In the genomic region with DNA sequence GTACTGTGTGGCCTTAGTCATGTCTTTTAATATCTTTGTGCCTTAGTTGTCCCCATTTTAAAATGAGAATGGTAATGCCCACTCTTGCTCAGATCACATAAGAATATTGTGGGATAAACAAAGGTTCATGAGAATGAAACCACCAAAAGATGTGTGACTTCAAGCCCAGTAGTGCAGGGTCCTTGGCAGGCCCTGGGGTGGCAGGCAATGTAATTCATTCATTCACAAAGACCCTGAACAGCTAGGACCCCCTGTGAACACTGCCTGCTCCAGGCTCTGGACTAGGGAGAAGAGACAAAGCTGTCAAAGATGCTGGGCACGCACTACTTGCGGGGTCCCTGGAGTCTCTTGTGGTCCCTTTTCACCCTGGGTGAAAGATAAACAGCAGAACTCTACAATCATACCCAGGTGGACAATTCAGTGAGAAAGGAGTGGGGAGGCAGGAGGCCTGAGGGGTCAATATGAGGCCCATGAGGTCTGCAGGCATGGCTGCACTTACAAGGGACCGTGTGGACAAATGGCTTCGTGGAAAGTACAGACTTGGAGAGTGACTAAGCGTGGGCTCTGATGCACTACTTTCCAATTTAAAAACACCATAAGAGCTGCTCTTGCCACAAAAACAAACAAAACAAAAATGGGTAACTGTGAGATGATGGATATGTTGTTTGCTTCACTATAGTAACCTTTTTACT, we compare ENCODE assay signal across 11 cellular contexts.
DNase-seq lines count a peak whose midpoint lies in the region; ATAC-seq and TF ChIP-seq lines count a peak whose summit lies in the region.
"Had no signal": no experiment of that assay in that cellular context is flagged by ENCODE, and none has a peak within 500 bp of the region (broad histone marks: within the 10 kb centered on the region; RNA-seq: fewer than 3 reads in every experiment).

No MANE protein-coding gene starts in this region.

- H2BK15ac ChIP-seq in IMR-90 (ENCODE audit: low read depth, low read length): no peak overlapping the region

- H3K27ac Mint-ChIP-seq in activated B cell treated with CpG ODN at 0.5 μM for 24 hours (no peak overlapping the region), endodermal cell (peak overlapping the region; percentile 32)

- POLR2A ChIA-PET in IMR-90 (lab: Charles Lee; ENCODE audit: unreplicated experiment) (no interaction called here), activated B cell treated with CpG ODN at 0.5 μM for 24 hours (lab: Charles Lee) (no interaction called here)

- H3K4me3 Mint-ChIP-seq in activated B cell treated with CpG ODN at 0.5 μM for 24 hours: no peak overlapping the region
- no peak overlapping the region for H3K4me3 Mint-ChIP-seq in endodermal cell

- no peak overlapping the region for H3K14ac ChIP-seq in IMR-90 (replicated peaks; ENCODE audit: low read depth, low read length)

- H3K4me3 ChIP-seq in IMR-90 (ENCODE audit: insufficient read depth, low read depth, low read length): no peak overlapping the region
- no peak overlapping the region for H3K4me3 ChIP-seq in endodermal cell (ENCODE audit: low read length)
- H3K4me3 ChIP-seq in spleen: no peak overlapping the region
- no peak overlapping the region for H3K4me3 ChIP-seq in colonic mucosa

- H3K79me1 ChIP-seq in IMR-90 (ENCODE audit: low read depth in 1 of 2, low read length in 2 of 2): peaks cover 28 to 61% of the 10 kb centered on the region in 2 experiments

- H3K27me3 Mint-ChIP-seq in activated B cell treated with CpG ODN at 0.5 μM for 24 hours (no peaks in the 10 kb centered on the region), endodermal cell (ENCODE audit: insufficient read depth) (no peaks in the 10 kb centered on the region)

- in situ Hi-C loops in IMR-90 (cut with MboI; ENCODE audit: low sequenced_read_pairs): no loop called here

- ATAC-seq in IMR-90 (ENCODE audit: low read depth) (no peak), activated B cell treated with CpG ODN at 0.5 μM for 24 hours (ENCODE audit: low read depth) (no peak), GM18873 (IDR thresholded peaks at IDR 0.05; ENCODE audit: low FRiP score, unreplicated experiment) (no peak)

- H3K4me1 ChIP-seq in IMR-90 (ENCODE audit: control insufficient read depth, insufficient read depth, low read length): peaks cover 10% of the 10 kb centered on the region
- peaks cover 2% of the 10 kb centered on the region for H3K4me1 ChIP-seq in endodermal cell (ENCODE audit: control insufficient read depth, insufficient read depth, low read length)
- H3K4me1 ChIP-seq in spleen: peaks cover 0 to 33% (median 12%) of the 10 kb centered on the region in 6 donors
- H3K4me1 ChIP-seq in colonic mucosa: peaks cover 5% of the 10 kb centered on the region

- H3K9me3 ChIP-seq in IMR-90 (ENCODE audit: control insufficient read depth, insufficient read depth, low read length) (no peaks in the 10 kb centered on the region), endodermal cell (ENCODE audit: control insufficient read depth, low read length) (no peaks in the 10 kb centered on the region), spleen (no peaks in the 10 kb centered on the region), colonic mucosa (no peaks in the 10 kb centered on the region)

- H2AFZ ChIP-seq in IMR-90 (replicated peaks; ENCODE audit: low read length, poor library complexity): no peak overlapping the region

- no peak for TF ChIP-seq CTCF in IMR-90 (conservative IDR thresholded peaks at IDR 0.05; ENCODE audit: low read depth, low read length)
- TF ChIP-seq CTCF in activated B cell treated with CpG ODN at 0.5 μM for 24 hours (IDR thresholded peaks at IDR 0.05): no peak
- TF ChIP-seq CTCF in endodermal cell (conservative IDR thresholded peaks at IDR 0.05): no peak
- TF ChIP-seq CTCF in spleen (IDR thresholded peaks at IDR 0.05 in 8 of 11, conservative IDR thresholded peaks at IDR 0.05 in 3 of 11): no peak
- no peak for TF ChIP-seq CTCF in colonic mucosa (IDR thresholded peaks at IDR 0.05)

- H3K4me1 Mint-ChIP-seq in activated B cell treated with CpG ODN at 0.5 μM for 24 hours: peaks cover 39% of the 10 kb centered on the region
- H3K4me1 Mint-ChIP-seq in endodermal cell: peaks cover 15% of the 10 kb centered on the region

- H4K91ac ChIP-seq in IMR-90 (ENCODE audit: insufficient read depth, low read depth, low read length): no peak overlapping the region

- H2BK20ac ChIP-seq in IMR-90 (ENCODE audit: low read depth, low read length): no peak overlapping the region

- H3K9ac ChIP-seq in IMR-90 (ENCODE audit: low read depth, low read length) (no peak overlapping the region), endodermal cell (ENCODE audit: extremely low read depth, low read length, poor library complexity, severe bottlenecking) (no peak overlapping the region), colonic mucosa (ENCODE audit: low read depth in 2 of 2, low read length in 2 of 2) (no peak overlapping the region)

- no peak overlapping the region; the same call in 1 of the 2 replicates for H2BK120ac ChIP-seq in IMR-90 (ENCODE audit: low read depth, low read length)

- H3K36me3 Mint-ChIP-seq in activated B cell treated with CpG ODN at 0.5 μM for 24 hours (ENCODE audit: low read depth) (no peaks in the 10 kb centered on the region), endodermal cell (ENCODE audit: low read depth) (peaks cover 10% of the 10 kb centered on the region)

- CTCF ChIA-PET in IMR-90 (lab: Yijun Ruan, JAX) (interaction anchor here (1.0 kb wide), 1 partner anchor 37 kb away, joined by 3 read pairs; no protein-coding TSS in a partner anchor), activated B cell treated with CpG ODN at 0.5 μM for 24 hours (lab: Charles Lee) (no interaction called here)

- BruUV-seq in IMR-90 (replicated peaks; lab: Mats Ljungman, UMichigan): no TSS peak

- no peak overlapping the region for H3K4me2 ChIP-seq in IMR-90 (ENCODE audit: low read depth, low read length)

- H3K27me3 ChIP-seq in IMR-90 (ENCODE audit: control insufficient read depth, insufficient read depth, low read length) (no peaks in the 10 kb centered on the region), endodermal cell (ENCODE audit: control insufficient read depth, insufficient read depth, low read length, poor library complexity, severe bottlenecking) (no peaks in the 10 kb centered on the region), spleen (replicated peaks in 1 of 7) (no peaks in the 10 kb centered on the region), colonic mucosa (no peaks in the 10 kb centered on the region)

- no peaks in the 10 kb centered on the region for H3K9me3 Mint-ChIP-seq in activated B cell treated with CpG ODN at 0.5 μM for 24 hours
- no peaks in the 10 kb centered on the region for H3K9me3 Mint-ChIP-seq in endodermal cell

- dilution Hi-C loops in IMR-90 (cut with HindIII; ENCODE audit: low sequenced_read_pairs, unreplicated experiment): no loop called here

- no peak overlapping the region for H3K56ac ChIP-seq in IMR-90 (ENCODE audit: extremely low read depth, insufficient read depth, low read length)

- peak overlapping the region; percentile 5; the same call in 1 of the 2 replicates for H2AK5ac ChIP-seq in IMR-90 (ENCODE audit: low read depth, low read length)

- no peak overlapping the region for H2BK5ac ChIP-seq in IMR-90 (ENCODE audit: low read depth, low read length, poor library complexity, severe bottlenecking)

- no CpG with 5 or more reads among the region's 5 CpGs for WGBS in IMR-90 (ENCODE audit: extremely low coverage in 2 of 2, insufficient read length in 1 of 2), 2 experiments
- WGBS in endodermal cell (ENCODE audit: insufficient coverage in 1 of 2, insufficient read length in 1 of 2), 2 experiments: 100% methylated on average over 3 to 5 of the region's 5 CpGs
- WGBS in spleen, 5 donors: 82 to 94% (median 88%) methylated on average over 5 of the region's 5 CpGs

- peak; percentile 47 for DNase-seq in IMR-90
- peak; percentile 6 for DNase-seq in activated B cell treated with CpG ODN at 0.5 μM for 24 hours
- peak; percentile 20 for DNase-seq in endodermal cell
- peak; percentile 56 for DNase-seq in spleen
- DNase-seq in NCI-H2107 (lab: John Stamatoyannopoulos, UW): no peak
- DNase-seq in colonic mucosa: no peak
- DNase-seq in cerebellum (ENCODE audit: low spot score): no peak
- DNase-seq: dermis blood vessel endothelial cell, EL, NCI-H1930 had no signal

- H2AK9ac ChIP-seq in IMR-90 (replicated peaks; ENCODE audit: low read depth, low read length, poor library complexity): no peak overlapping the region

- H4K5ac ChIP-seq in IMR-90 (ENCODE audit: low read depth, low read length): no peak overlapping the region

- H3K18ac ChIP-seq in IMR-90 (ENCODE audit: low read depth, low read length): no peak overlapping the region

- intact Hi-C loops in IMR-90 (cut with micrococcal nuclease): no loop called here
- intact Hi-C loops in activated B cell treated with CpG ODN at 0.5 μM for 24 hours (cut with micrococcal nuclease): no loop called here
- intact Hi-C loops in spleen (cut with DNase I; ENCODE audit: low total_unique reads): no loop called here
- intact Hi-C loops in colonic mucosa (cut with DNase I): no loop called here

- H3K9me1 ChIP-seq in IMR-90 (ENCODE audit: insufficient read depth, low read length): peaks cover 24% of the 10 kb centered on the region

- no peak for TF ChIP-seq RAD21 in IMR-90 (IDR thresholded peaks at IDR 0.05; ENCODE audit: low read length)

- no peak overlapping the region for H4K8ac ChIP-seq in IMR-90 (ENCODE audit: low read depth in 2 of 2, low read length in 2 of 2)

- TF ChIP-seq POLR2A in IMR-90 (IDR thresholded peaks at IDR 0.05; ENCODE audit: low read depth, low read length): no peak
- TF ChIP-seq POLR2A in spleen (IDR thresholded peaks at IDR 0.05): no peak

- H3K4ac ChIP-seq in IMR-90 (ENCODE audit: low read depth, low read length): 0 out of 2 replicates have a peak overlapping the region, but pooled peaks have one; percentile 8

- H3K27ac ChIP-seq in IMR-90 (ENCODE audit: insufficient read depth, low read length) (no peak overlapping the region), endodermal cell (ENCODE audit: low read depth, low read length) (no peak overlapping the region), spleen (peak overlapping the region in 5 of 8 donors; percentile 3 to 70 (median 50)), colonic mucosa (no peak overlapping the region)

- H3K23ac ChIP-seq in IMR-90 (ENCODE audit: low read depth, low read length): no peak overlapping the region

- peaks cover 19% of the 10 kb centered on the region for H4K20me1 ChIP-seq in IMR-90 (ENCODE audit: insufficient read depth, low read length)

- H3K36me3 ChIP-seq in IMR-90 (ENCODE audit: control insufficient read depth, insufficient read depth, low read length) (peaks cover 27% of the 10 kb centered on the region), endodermal cell (ENCODE audit: control insufficient read depth, insufficient read depth, low read length) (peaks cover 13% of the 10 kb centered on the region), spleen (peaks cover 0 to 29% (median 0%) of the 10 kb centered on the region in 6 donors), colonic mucosa (no peaks in the 10 kb centered on the region)

TF ChIP-seq in IMR-90, 13 proteins besides CTCF, POLR2A, EP300 and RAD21 (continues in another document):
- TF ChIP-seq BHLHE40 (IDR thresholded peaks at IDR 0.05; ENCODE audit: low read depth, low read length) (no peak), MXI1 (IDR thresholded peaks at IDR 0.05; ENCODE audit: borderline replicate concordance, low read depth, low read length) (no peak), RFX5 (IDR thresholded peaks at IDR 0.05; ENCODE audit: low read depth, low read length) (no peak)

Comparison
In these comparisons a context has a peak if more than half of its experiments do, and no peak if none do; other contexts are left out.
1. DNase-seq: peak in IMR-90 (single experiment), activated B cell treated with CpG ODN at 0.5 μM for 24 hours (single experiment), endodermal cell (single experiment) and spleen (single experiment); none in NCI-H2107 (single experiment), colonic mucosa (single experiment) and cerebellum (single experiment).
2. H3K27ac ChIP-seq: peak in spleen (5 of 8); none in IMR-90 (single experiment), endodermal cell (single experiment) and colonic mucosa (single experiment).